In genomic region chr2:29174937-29175336, GRCh38 we compare ENCODE assay signal across 16 cellular contexts. TPM values are rescaled to one million over a fixed set of nuclear protein-coding genes. Genes with fewer than 3 reads are reported as not detected.
DNase-seq lines count a peak whose midpoint lies in the region; ATAC-seq and TF ChIP-seq lines count a peak whose summit lies in the region.
"Had no signal": no experiment of that assay in that cellular context is flagged by ENCODE, and none has a peak within 500 bp of the region (broad histone marks: within the 10 kb centered on the region; RNA-seq: fewer than 3 reads in every experiment).

No MANE protein-coding gene starts in this region.

- no peak overlapping the region for H2AK5ac ChIP-seq in mesendoderm (ENCODE audit: low read length)

- ATAC-seq in GM19351 (IDR thresholded peaks at IDR 0.05; ENCODE audit: unreplicated experiment), result no peak
- ATAC-seq in GM18498 (IDR thresholded peaks at IDR 0.05; ENCODE audit: unreplicated experiment), result no peak

- no peak overlapping the region for H2BK120ac ChIP-seq in mesendoderm (ENCODE audit: low read depth, low read length)

- H3K18ac ChIP-seq in mesendoderm (ENCODE audit: low read length), result no peak overlapping the region

- H3K27ac ChIP-seq in mesendoderm (ENCODE audit: low read depth, low read length), result no peak overlapping the region
- H3K27ac ChIP-seq: BLaER1 treated with 17β-estradiol and CSF1 and Interleukin-3, amounts not matched to agents 10 nM and 100 nM had no signal

- H4K8ac ChIP-seq in mesendoderm (ENCODE audit: low read depth, low read length), result no peak overlapping the region

- DNase-seq in NCI-H2171 treated with DMSO at 0.1 percent for 48 hours (lab: John Stamatoyannopoulos, UW), result peak; percentile 10
- DNase-seq in NCI-H2171 (lab: John Stamatoyannopoulos, UW), result no peak
- peak; percentile 21 for DNase-seq in LNCaP clone FGC (ENCODE audit: low read depth)
- peak; percentile 93 for DNase-seq in NCI-H82 treated with DMSO at 0.1 percent for 48 hours (lab: John Stamatoyannopoulos, UW; ENCODE audit: unreplicated experiment)
- DNase-seq in mesendoderm, result peak; percentile 33
- DNase-seq in inferior parietal cortex (ENCODE audit: extremely low spot score), result no peak
- DNase-seq: CD8-positive, alpha-beta memory T cell; HFFc6; KBM-7; NCI-H1105; NCI-H187; NCI-H2227 treated with DMSO at 0.1 percent for 48 hours; NCI-H526 treated with DMSO at 0.1 percent for 48 hours had no signal

- no peaks in the 10 kb centered on the region for H3K4me1 ChIP-seq in mesendoderm (ENCODE audit: control insufficient read depth, low read depth, low read length)
- H3K4me1 ChIP-seq: BLaER1 treated with 17β-estradiol and CSF1 and Interleukin-3, amounts not matched to agents 10 nM and 100 nM had no signal

- H3K4ac ChIP-seq in mesendoderm (ENCODE audit: low read depth, low read length), result no peak overlapping the region

- H3K4me3 ChIP-seq in LNCaP clone FGC (ENCODE audit: low read depth, low read length) (no peak overlapping the region), mesendoderm (ENCODE audit: low read length) (no peak overlapping the region)
- H3K4me3 ChIP-seq: BLaER1 treated with 17β-estradiol and CSF1 and Interleukin-3, amounts not matched to agents 10 nM and 100 nM had no signal

- no peak overlapping the region for H4K5ac ChIP-seq in mesendoderm (ENCODE audit: low read length)

- H3K79me2 ChIP-seq in mesendoderm (ENCODE audit: control insufficient read depth, insufficient read depth, low read length), result no peaks in the 10 kb centered on the region

- no peaks in the 10 kb centered on the region for H3K27me3 ChIP-seq in mesendoderm (ENCODE audit: insufficient read depth, low read length, poor library complexity)
- H3K27me3 ChIP-seq: BLaER1 treated with 17β-estradiol and CSF1 and Interleukin-3, amounts not matched to agents 10 nM and 100 nM had no signal

- H3K56ac ChIP-seq in mesendoderm (ENCODE audit: low read length), result no peak overlapping the region

- H3K36me3 ChIP-seq in mesendoderm (ENCODE audit: control insufficient read depth, insufficient read depth, low read length), result no peaks in the 10 kb centered on the region

- no peak overlapping the region for H3K4me2 ChIP-seq in mesendoderm (ENCODE audit: low read length)
- H3K4me2 ChIP-seq: BLaER1 treated with 17β-estradiol and CSF1 and Interleukin-3, amounts not matched to agents 10 nM and 100 nM had no signal

- H2BK15ac ChIP-seq in mesendoderm (replicated peaks; ENCODE audit: low read depth), result no peak overlapping the region

- H3K9ac ChIP-seq in mesendoderm (ENCODE audit: low read length), result no peak overlapping the region
- H3K9ac ChIP-seq: BLaER1 treated with 17β-estradiol and CSF1 and Interleukin-3, amounts not matched to agents 10 nM and 100 nM had no signal

- H3K23ac ChIP-seq in mesendoderm (ENCODE audit: low read length), result no peak overlapping the region

- TF ChIP-seq CTCF in LNCaP clone FGC (IDR thresholded peaks at IDR 0.05; ENCODE audit: control insufficient read depth, extremely low read depth, insufficient read depth), result no peak

- no CpG with 5 or more reads among the region's 2 CpGs for WGBS in mesendoderm (ENCODE audit: extremely low coverage, insufficient coverage, low lambda C conversion rate)

- H2BK5ac ChIP-seq in mesendoderm (ENCODE audit: low read length), result no peak overlapping the region

- H3K79me1 ChIP-seq in mesendoderm (ENCODE audit: low read length), result no peaks in the 10 kb centered on the region

RNA-seq across cellular contexts. Expression of gene CLIP4, which starts 59.7 kb away (rescaled TPM):
- 0.27 TPM for polyA plus RNA-seq in mesendoderm (2013, experiment 1 of 2)
- 0.29 TPM for polyA plus RNA-seq in mesendoderm (2013, experiment 2 of 2)

Comparison
In these comparisons a context has a peak if more than half of its experiments do, and no peak if none do; other contexts are left out.
1. DNase-seq: peak in NCI-H2171 treated with DMSO at 0.1 percent for 48 hours (single experiment), LNCaP clone FGC (single experiment), NCI-H82 treated with DMSO at 0.1 percent for 48 hours (single experiment) and mesendoderm (single experiment); none in NCI-H2171 (single experiment) and inferior parietal cortex (single experiment).